Comparison of ENCODE assay signal across 30 cellular contexts in genomic region chr1:22600817-22601605, GRCh38. TPM values are rescaled to one million over a fixed set of nuclear protein-coding genes. Genes with fewer than 3 reads are reported as not detected.
"Had no signal": no experiment of that assay in that cellular context is flagged by ENCODE, and none has a peak within 500 bp of the region (broad histone marks: within the 10 kb centered on the region; RNA-seq: fewer than 3 reads in every experiment).

No MANE protein-coding gene starts in this region.

- H3K4me1 ChIP-seq: heart right ventricle, left lung, pancreas, right atrium auricular region, right lobe of liver, suprapubic skin, tibial artery, upper lobe of right lung had no signal

- H2AFZ ChIP-seq: hepatocyte had no signal

- H3K4me2 ChIP-seq: hepatocyte, smooth muscle cell had no signal

- H3K9me3 ChIP-seq: heart right ventricle, left lung, mucosa of descending colon, pancreas, right atrium auricular region, right lobe of liver, suprapubic skin, thoracic aorta, tibial artery, upper lobe of right lung had no signal

- DNase-seq: heart right ventricle; islet precursor cell; left lung; midbrain; nucleus accumbens; pancreas; right lobe of liver; stimulated activated CD4-positive, alpha-beta T cell treated with anti-CD3 and anti-CD28 coated beads, Interleukin-1b, Interleukin-23, amount 100 ng/mL, for 48 hours; stimulated activated CD4-positive, alpha-beta T cell treated with anti-CD3 and anti-CD28 coated beads, Interleukin-4, amount 100 ng/mL, for 1 hour; stimulated activated naive CD4-positive, alpha-beta T cell treated with Interleukin-2 at 50 U/mL for 16 hours; tibial artery; upper lobe of right lung had no signal

- H3K27ac ChIP-seq: heart right ventricle, hepatocyte, left lung, pancreas, right atrium auricular region, right lobe of liver, suprapubic skin, thoracic aorta, tibial artery, upper lobe of right lung had no signal

- H3K36me3 ChIP-seq: heart right ventricle, left lung, pancreas, right atrium auricular region, right lobe of liver, suprapubic skin, thoracic aorta, tibial artery, upper lobe of right lung had no signal

- H3K4me3 ChIP-seq: heart right ventricle, hepatocyte, left lung, lung, mucosa of descending colon, pancreas, right atrium auricular region, right lobe of liver, smooth muscle cell, suprapubic skin, thoracic aorta, tibial artery, upper lobe of right lung had no signal

- ATAC-seq: left lung; naive thymus-derived CD8-positive, alpha-beta T cell; upper lobe of right lung had no signal

- H3K27me3 ChIP-seq: pancreas, right atrium auricular region, right lobe of liver had no signal

- FAIRE-seq: pancreas had no signal

- H3K79me2 ChIP-seq: hepatocyte had no signal

RNA-seq across cellular contexts. Expression of gene C1QA, which starts 35.4 kb away (rescaled TPM):
- total RNA-seq: glomerular endothelial cell, myocyte, pulmonary artery endothelial cell, renal cortical epithelial cell, smooth muscle cell had no signal
- polyA plus RNA-seq: naive thymus-derived CD8-positive, alpha-beta T cell; neural cell; smooth muscle cell had no signal

RNA-seq across cellular contexts. Expression of gene EPHA8, which starts 37.7 kb away (rescaled TPM):
- total RNA-seq: glomerular endothelial cell; hepatocyte; left colon; left lung; liver; lung; mesenteric fat pad; mucosa of descending colon; myocyte; naive thymus-derived CD8-positive, alpha-beta T cell; osteoblast; pulmonary artery endothelial cell; renal cortical epithelial cell; right atrium auricular region; right lobe of liver; skeletal muscle tissue; smooth muscle cell; thoracic aorta; upper lobe of right lung had no signal
- polyA plus RNA-seq: hepatocyte; liver; naive thymus-derived CD8-positive, alpha-beta T cell; smooth muscle cell had no signal

RNA-seq across cellular contexts. Expression of gene C1QC, which starts 42.4 kb away (rescaled TPM):
- total RNA-seq: glomerular endothelial cell, myocyte, pulmonary artery endothelial cell, renal cortical epithelial cell, smooth muscle cell had no signal
- polyA plus RNA-seq: naive thymus-derived CD8-positive, alpha-beta T cell; neural cell; smooth muscle cell had no signal

RNA-seq across cellular contexts. Expression of gene C1QB, which starts 52.0 kb away (rescaled TPM):
- total RNA-seq: glomerular endothelial cell; myocyte; naive thymus-derived CD8-positive, alpha-beta T cell; pulmonary artery endothelial cell; renal cortical epithelial cell; smooth muscle cell had no signal
- polyA plus RNA-seq: naive thymus-derived CD8-positive, alpha-beta T cell; neural cell; smooth muscle cell had no signal
